ENCODE assay signal across 19 cellular contexts in genomic region chr14:96902004-96902403, GRCh38.
"Had no signal": no experiment of that assay in that cellular context is flagged by ENCODE, and none has a peak within 500 bp of the region (broad histone marks: within the 10 kb centered on the region; RNA-seq: fewer than 3 reads in every experiment).

No MANE protein-coding gene starts in this region.

- H3K27me3 Mint-ChIP-seq: activated naive CD8-positive, alpha-beta T cell treated with anti-CD3 and anti-CD28 coated beads for 36 hours; progenitor cell of endocrine pancreas had no signal

- H3K27ac Mint-ChIP-seq: activated naive CD8-positive, alpha-beta T cell treated with anti-CD3 and anti-CD28 coated beads for 36 hours; nephron progenitor cell; progenitor cell of endocrine pancreas had no signal

- H3K9me3 ChIP-seq: body of pancreas, left lung, tibial nerve, uterus had no signal

- ATAC-seq: body of pancreas; foreskin keratinocyte; left lung; stimulated activated naive CD8-positive, alpha-beta T cell treated with anti-CD3 and anti-CD28 coated beads, Interleukin-15, Interleukin-2, amounts not matched to agents 100 U/mL and 50 U/mL, for 24 hours had no signal

- DNase-seq: activated CD4-positive, alpha-beta T cell treated with anti-CD3 and anti-CD28 coated beads, Interleukin-2, amount 50 U/mL, for 48 hours; activated naive CD4-positive, alpha-beta T cell; activated naive CD8-positive, alpha-beta T cell treated with anti-CD3 and anti-CD28 coated beads for 36 hours; amygdala; body of pancreas; caudate nucleus; foreskin keratinocyte; hippocampal formation; left lung; nephron progenitor cell; stimulated activated CD4-positive, alpha-beta T cell treated with anti-CD3 and anti-CD28 coated beads, Interleukin-12 subunit alpha, Interleukin-12 subunit beta, amount 100 ng/mL, for 4 hours; stimulated activated CD4-positive, alpha-beta T cell treated with anti-CD3 and anti-CD28 coated beads, Interleukin-1b, Interleukin-23, amount 100 ng/mL, for 48 hours; stimulated activated CD8-positive, alpha-beta memory T cell treated with anti-CD3 and anti-CD28 coated beads, Interleukin-4, amount 100 ng/mL, for 48 hours; stimulated activated naive CD8-positive, alpha-beta T cell treated with anti-CD3 and anti-CD28 coated beads, Interleukin-15, Interleukin-2, amounts not matched to agents 100 U/mL and 50 U/mL, for 24 hours; uterus; WERI-Rb-1 had no signal

- H3K27me3 ChIP-seq: body of pancreas, foreskin keratinocyte, left lung, tibial nerve, uterus had no signal

- H3K9me3 Mint-ChIP-seq: activated naive CD8-positive, alpha-beta T cell treated with anti-CD3 and anti-CD28 coated beads for 36 hours; nephron progenitor cell had no signal

- H3K4me1 ChIP-seq: body of pancreas, foreskin keratinocyte, tibial nerve, uterus had no signal

- H3K4me3 ChIP-seq: body of pancreas, left lung, tibial nerve, uterus had no signal

- H3K4me3 Mint-ChIP-seq: activated naive CD8-positive, alpha-beta T cell treated with anti-CD3 and anti-CD28 coated beads for 36 hours; nephron progenitor cell had no signal

- H3K27ac ChIP-seq: body of pancreas, epithelial cell of prostate, foreskin keratinocyte, left lung, tibial nerve, uterus, WERI-Rb-1 had no signal

- H3K36me3 ChIP-seq: left lung, tibial nerve, uterus, WERI-Rb-1 had no signal
